1 cellular context compared by ENCODE assay signal in genomic region chr16:20900299-20901067, GRCh38.
TF ChIP-seq lines count a peak whose summit lies in the region.

A gene with protein sequence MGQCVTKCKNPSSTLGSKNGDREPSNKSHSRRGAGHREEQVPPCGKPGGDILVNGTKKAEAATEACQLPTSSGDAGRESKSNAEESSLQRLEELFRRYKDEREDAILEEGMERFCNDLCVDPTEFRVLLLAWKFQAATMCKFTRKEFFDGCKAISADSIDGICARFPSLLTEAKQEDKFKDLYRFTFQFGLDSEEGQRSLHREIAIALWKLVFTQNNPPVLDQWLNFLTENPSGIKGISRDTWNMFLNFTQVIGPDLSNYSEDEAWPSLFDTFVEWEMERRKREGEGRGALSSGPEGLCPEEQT (minus strand): TSS chr16:20900358. CDS start chr16:20862538, 37,820 bp downstream.
A gene with protein sequence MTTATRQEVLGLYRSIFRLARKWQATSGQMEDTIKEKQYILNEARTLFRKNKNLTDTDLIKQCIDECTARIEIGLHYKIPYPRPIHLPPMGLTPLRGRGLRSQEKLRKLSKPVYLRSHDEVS (plus strand): TSS chr16:20900771. CDS start chr16:20915556, 14,785 bp downstream.

TF ChIP-seq in HepG2, 621 proteins besides CTCF, POLR2A, EP300 and RAD21 (continued from another document and continues in another):
- TF ChIP-seq ATF5 (CRISPR knock-in tag; IDR thresholded peaks at IDR 0.05; ENCODE audit: low read depth): no peak
- TF ChIP-seq, protein P1, sequence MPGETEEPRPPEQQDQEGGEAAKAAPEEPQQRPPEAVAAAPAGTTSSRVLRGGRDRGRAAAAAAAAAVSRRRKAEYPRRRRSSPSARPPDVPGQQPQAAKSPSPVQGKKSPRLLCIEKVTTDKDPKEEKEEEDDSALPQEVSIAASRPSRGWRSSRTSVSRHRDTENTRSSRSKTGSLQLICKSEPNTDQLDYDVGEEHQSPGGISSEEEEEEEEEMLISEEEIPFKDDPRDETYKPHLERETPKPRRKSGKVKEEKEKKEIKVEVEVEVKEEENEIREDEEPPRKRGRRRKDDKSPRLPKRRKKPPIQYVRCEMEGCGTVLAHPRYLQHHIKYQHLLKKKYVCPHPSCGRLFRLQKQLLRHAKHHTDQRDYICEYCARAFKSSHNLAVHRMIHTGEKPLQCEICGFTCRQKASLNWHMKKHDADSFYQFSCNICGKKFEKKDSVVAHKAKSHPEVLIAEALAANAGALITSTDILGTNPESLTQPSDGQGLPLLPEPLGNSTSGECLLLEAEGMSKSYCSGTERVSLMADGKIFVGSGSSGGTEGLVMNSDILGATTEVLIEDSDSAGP (CRISPR knock-in tag; IDR thresholded peaks at IDR 0.05; ENCODE audit: borderline replicate concordance): peak; percentile 86; the same call in 1 of the 2 replicates
- TF ChIP-seq NAIF1 (CRISPR knock-in tag; IDR thresholded peaks at IDR 0.05; ENCODE audit: borderline replicate concordance): 0 out of 2 replicates have a peak, but pooled peaks have one; percentile 75
- TF ChIP-seq ARHGAP35 (CRISPR knock-in tag; IDR thresholded peaks at IDR 0.05; ENCODE audit: borderline replicate concordance): no peak; the same call in 1 of the 2 replicates
- no peak for TF ChIP-seq CENPT (CRISPR knock-in tag; IDR thresholded peaks at IDR 0.05; ENCODE audit: low read depth)
- peak; percentile 98 for TF ChIP-seq CEBPG (CRISPR knock-in tag; IDR thresholded peaks at IDR 0.05)
- no peak for TF ChIP-seq TCF12 (IDR thresholded peaks at IDR 0.05)
- peak; percentile 95; the same call in 1 of the 2 replicates for TF ChIP-seq TCF12 (CRISPR knock-in tag; IDR thresholded peaks at IDR 0.05)
- TF ChIP-seq, protein P2, sequence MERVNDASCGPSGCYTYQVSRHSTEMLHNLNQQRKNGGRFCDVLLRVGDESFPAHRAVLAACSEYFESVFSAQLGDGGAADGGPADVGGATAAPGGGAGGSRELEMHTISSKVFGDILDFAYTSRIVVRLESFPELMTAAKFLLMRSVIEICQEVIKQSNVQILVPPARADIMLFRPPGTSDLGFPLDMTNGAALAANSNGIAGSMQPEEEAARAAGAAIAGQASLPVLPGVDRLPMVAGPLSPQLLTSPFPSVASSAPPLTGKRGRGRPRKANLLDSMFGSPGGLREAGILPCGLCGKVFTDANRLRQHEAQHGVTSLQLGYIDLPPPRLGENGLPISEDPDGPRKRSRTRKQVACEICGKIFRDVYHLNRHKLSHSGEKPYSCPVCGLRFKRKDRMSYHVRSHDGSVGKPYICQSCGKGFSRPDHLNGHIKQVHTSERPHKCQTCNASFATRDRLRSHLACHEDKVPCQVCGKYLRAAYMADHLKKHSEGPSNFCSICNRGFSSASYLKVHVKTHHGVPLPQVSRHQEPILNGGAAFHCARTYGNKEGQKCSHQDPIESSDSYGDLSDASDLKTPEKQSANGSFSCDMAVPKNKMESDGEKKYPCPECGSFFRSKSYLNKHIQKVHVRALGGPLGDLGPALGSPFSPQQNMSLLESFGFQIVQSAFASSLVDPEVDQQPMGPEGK (CRISPR knock-in tag; IDR thresholded peaks at IDR 0.05): 0 out of 2 replicates have a peak, but pooled peaks have one; percentile 55
- TF ChIP-seq, protein P3, sequence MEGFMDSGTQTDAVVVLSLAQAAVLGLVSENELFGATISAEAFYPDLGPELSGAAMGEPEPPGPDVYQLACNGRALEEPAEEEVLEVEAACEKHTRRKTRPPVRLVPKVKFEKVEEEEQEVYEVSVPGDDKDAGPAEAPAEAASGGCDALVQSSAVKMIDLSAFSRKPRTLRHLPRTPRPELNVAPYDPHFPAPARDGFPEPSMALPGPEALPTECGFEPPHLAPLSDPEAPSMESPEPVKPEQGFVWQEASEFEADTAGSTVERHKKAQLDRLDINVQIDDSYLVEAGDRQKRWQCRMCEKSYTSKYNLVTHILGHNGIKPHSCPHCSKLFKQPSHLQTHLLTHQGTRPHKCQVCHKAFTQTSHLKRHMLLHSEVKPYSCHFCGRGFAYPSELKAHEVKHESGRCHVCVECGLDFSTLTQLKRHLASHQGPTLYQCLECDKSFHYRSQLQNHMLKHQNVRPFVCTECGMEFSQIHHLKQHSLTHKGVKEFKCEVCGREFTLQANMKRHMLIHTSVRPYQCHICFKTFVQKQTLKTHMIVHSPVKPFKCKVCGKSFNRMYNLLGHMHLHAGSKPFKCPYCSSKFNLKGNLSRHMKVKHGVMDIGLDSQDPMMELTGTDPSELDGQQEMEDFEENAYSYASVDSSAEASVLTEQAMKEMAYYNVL (CRISPR knock-in tag; IDR thresholded peaks at IDR 0.05; ENCODE audit: borderline replicate concordance): peak; percentile 86; the same call in 1 of the 2 replicates
- no peak for TF ChIP-seq NFYB (CRISPR knock-in tag; IDR thresholded peaks at IDR 0.05)
- peak; percentile 41; the same call in 1 of the 2 replicates for TF ChIP-seq HCFC1 (IDR thresholded peaks at IDR 0.05; ENCODE audit: low read depth, low read length)
- TF ChIP-seq, protein P4, sequence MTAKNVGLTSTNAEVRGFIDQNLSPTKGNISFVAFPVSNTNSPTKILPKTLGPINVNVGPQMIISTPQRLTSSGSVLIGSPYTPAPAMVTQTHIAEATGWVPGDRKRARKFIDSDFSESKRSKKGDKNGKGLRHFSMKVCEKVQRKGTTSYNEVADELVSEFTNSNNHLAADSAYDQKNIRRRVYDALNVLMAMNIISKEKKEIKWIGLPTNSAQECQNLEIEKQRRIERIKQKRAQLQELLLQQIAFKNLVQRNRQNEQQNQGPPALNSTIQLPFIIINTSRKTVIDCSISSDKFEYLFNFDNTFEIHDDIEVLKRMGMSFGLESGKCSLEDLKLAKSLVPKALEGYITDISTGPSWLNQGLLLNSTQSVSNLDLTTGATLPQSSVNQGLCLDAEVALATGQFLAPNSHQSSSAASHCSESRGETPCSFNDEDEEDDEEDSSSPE (CRISPR knock-in tag; IDR thresholded peaks at IDR 0.05): peak; percentile 82
- peak; percentile 77; the same call in 1 of the 2 replicates for TF ChIP-seq ZNF142 (CRISPR knock-in tag; IDR thresholded peaks at IDR 0.05)
- no peak for TF ChIP-seq ZNF282 (IDR thresholded peaks at IDR 0.05; ENCODE audit: partially characterized antibody)
- TF ChIP-seq NR2F2 (IDR thresholded peaks at IDR 0.05; ENCODE audit: borderline replicate concordance, low read depth): peak; percentile 11; the same call in 1 of the 2 replicates
- TF ChIP-seq JDP2 (CRISPR knock-in tag; IDR thresholded peaks at IDR 0.05; ENCODE audit: borderline replicate concordance): peak; percentile 52; the same call in 1 of the 2 replicates
- TF ChIP-seq, protein P5, sequence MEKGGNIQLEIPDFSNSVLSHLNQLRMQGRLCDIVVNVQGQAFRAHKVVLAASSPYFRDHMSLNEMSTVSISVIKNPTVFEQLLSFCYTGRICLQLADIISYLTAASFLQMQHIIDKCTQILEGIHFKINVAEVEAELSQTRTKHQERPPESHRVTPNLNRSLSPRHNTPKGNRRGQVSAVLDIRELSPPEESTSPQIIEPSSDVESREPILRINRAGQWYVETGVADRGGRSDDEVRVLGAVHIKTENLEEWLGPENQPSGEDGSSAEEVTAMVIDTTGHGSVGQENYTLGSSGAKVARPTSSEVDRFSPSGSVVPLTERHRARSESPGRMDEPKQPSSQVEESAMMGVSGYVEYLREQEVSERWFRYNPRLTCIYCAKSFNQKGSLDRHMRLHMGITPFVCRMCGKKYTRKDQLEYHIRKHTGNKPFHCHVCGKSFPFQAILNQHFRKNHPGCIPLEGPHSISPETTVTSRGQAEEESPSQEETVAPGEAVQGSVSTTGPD (CRISPR knock-in tag; IDR thresholded peaks at IDR 0.05): peak; percentile 42
- peak; percentile 85; the same call in 1 of the 2 replicates for TF ChIP-seq DR1 (CRISPR knock-in tag; IDR thresholded peaks at IDR 0.05)
- no peak for TF ChIP-seq ZNF720 (CRISPR knock-in tag; IDR thresholded peaks at IDR 0.05)
- no peak for TF ChIP-seq SOX6 (IDR thresholded peaks at IDR 0.05)
- TF ChIP-seq SOX6 (CRISPR knock-in tag; IDR thresholded peaks at IDR 0.05): peak; percentile 77
- TF ChIP-seq ZBTB7B (CRISPR knock-in tag; IDR thresholded peaks at IDR 0.05): no peak
- no peak for TF ChIP-seq NFE2 (CRISPR knock-in tag; IDR thresholded peaks at IDR 0.05)
- TF ChIP-seq ZSCAN20 (CRISPR knock-in tag; IDR thresholded peaks at IDR 0.05; ENCODE audit: borderline replicate concordance): peak; percentile 47; the same call in 1 of the 2 replicates
- TF ChIP-seq GATAD1 (CRISPR knock-in tag; IDR thresholded peaks at IDR 0.05): peak; percentile 67
- TF ChIP-seq SAP130 (CRISPR knock-in tag; IDR thresholded peaks at IDR 0.05; ENCODE audit: low read depth): peak; percentile 77
- TF ChIP-seq ZNF580 (CRISPR knock-in tag; IDR thresholded peaks at IDR 0.05; ENCODE audit: borderline replicate concordance, low read depth): no peak; the same call in 1 of the 2 replicates
- TF ChIP-seq, protein P6, sequence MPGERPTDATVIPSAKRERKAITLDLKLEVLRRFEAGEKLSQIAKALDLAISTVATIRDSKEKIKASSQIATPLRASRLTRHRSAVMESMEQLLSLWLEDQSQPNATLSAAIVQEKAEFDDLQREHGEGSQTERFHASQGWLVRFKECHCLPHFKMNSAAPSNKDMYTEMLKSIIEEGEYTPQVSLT (CRISPR knock-in tag; IDR thresholded peaks at IDR 0.05; ENCODE audit: borderline replicate concordance, low read depth): peak; percentile 83; the same call in 1 of the 2 replicates
- TF ChIP-seq, protein P7, sequence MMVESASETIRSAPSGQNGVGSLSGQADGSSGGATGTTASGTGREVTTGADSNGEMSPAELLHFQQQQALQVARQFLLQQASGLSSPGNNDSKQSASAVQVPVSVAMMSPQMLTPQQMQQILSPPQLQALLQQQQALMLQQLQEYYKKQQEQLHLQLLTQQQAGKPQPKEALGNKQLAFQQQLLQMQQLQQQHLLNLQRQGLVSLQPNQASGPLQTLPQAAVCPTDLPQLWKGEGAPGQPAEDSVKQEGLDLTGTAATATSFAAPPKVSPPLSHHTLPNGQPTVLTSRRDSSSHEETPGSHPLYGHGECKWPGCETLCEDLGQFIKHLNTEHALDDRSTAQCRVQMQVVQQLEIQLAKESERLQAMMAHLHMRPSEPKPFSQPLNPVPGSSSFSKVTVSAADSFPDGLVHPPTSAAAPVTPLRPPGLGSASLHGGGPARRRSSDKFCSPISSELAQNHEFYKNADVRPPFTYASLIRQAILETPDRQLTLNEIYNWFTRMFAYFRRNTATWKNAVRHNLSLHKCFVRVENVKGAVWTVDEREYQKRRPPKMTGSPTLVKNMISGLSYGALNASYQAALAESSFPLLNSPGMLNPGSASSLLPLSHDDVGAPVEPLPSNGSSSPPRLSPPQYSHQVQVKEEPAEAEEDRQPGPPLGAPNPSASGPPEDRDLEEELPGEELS (CRISPR knock-in tag; IDR thresholded peaks at IDR 0.05): no peak
- TF ChIP-seq ZMYM4 (CRISPR knock-in tag; IDR thresholded peaks at IDR 0.05): peak; percentile 62
- TF ChIP-seq POLR2AphosphoS2 (IDR thresholded peaks at IDR 0.05; ENCODE audit: low read depth, low read length): no peak; the same call in 1 of the 2 replicates
- TF ChIP-seq SMAD9 (CRISPR knock-in tag; IDR thresholded peaks at IDR 0.05): peak; percentile 90; the same call in 1 of the 2 replicates
- no peak; the same call in none of the 2 replicates for TF ChIP-seq HNF1B (CRISPR knock-in tag; IDR thresholded peaks at IDR 0.05)
